In genomic region chr22:46090051-46090591, GRCh38 we compare ENCODE assay signal across 1 cellular context.
TF ChIP-seq lines count a peak whose summit lies in the region.

No MANE protein-coding gene starts in this region.

TF ChIP-seq in WTC11, 78 proteins besides CTCF, POLR2A, EP300 and RAD21 (continued from another document):
- TF ChIP-seq, protein P1, sequence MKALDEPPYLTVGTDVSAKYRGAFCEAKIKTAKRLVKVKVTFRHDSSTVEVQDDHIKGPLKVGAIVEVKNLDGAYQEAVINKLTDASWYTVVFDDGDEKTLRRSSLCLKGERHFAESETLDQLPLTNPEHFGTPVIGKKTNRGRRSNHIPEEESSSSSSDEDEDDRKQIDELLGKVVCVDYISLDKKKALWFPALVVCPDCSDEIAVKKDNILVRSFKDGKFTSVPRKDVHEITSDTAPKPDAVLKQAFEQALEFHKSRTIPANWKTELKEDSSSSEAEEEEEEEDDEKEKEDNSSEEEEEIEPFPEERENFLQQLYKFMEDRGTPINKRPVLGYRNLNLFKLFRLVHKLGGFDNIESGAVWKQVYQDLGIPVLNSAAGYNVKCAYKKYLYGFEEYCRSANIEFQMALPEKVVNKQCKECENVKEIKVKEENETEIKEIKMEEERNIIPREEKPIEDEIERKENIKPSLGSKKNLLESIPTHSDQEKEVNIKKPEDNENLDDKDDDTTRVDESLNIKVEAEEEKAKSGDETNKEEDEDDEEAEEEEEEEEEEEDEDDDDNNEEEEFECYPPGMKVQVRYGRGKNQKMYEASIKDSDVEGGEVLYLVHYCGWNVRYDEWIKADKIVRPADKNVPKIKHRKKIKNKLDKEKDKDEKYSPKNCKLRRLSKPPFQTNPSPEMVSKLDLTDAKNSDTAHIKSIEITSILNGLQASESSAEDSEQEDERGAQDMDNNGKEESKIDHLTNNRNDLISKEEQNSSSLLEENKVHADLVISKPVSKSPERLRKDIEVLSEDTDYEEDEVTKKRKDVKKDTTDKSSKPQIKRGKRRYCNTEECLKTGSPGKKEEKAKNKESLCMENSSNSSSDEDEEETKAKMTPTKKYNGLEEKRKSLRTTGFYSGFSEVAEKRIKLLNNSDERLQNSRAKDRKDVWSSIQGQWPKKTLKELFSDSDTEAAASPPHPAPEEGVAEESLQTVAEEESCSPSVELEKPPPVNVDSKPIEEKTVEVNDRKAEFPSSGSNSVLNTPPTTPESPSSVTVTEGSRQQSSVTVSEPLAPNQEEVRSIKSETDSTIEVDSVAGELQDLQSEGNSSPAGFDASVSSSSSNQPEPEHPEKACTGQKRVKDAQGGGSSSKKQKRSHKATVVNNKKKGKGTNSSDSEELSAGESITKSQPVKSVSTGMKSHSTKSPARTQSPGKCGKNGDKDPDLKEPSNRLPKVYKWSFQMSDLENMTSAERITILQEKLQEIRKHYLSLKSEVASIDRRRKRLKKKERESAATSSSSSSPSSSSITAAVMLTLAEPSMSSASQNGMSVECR (CRISPR knock-in tag; IDR thresholded peaks at IDR 0.05; ENCODE audit: borderline replicate concordance): no peak
- no peak for TF ChIP-seq ZSCAN18 (CRISPR knock-in tag; IDR thresholded peaks at IDR 0.05)
- TF ChIP-seq SMAD4 (CRISPR knock-in tag; IDR thresholded peaks at IDR 0.05): no peak
- no peak for TF ChIP-seq STAT6 (CRISPR knock-in tag; conservative IDR thresholded peaks at IDR 0.05; ENCODE audit: low read depth)
- TF ChIP-seq GABPB1 (CRISPR knock-in tag; IDR thresholded peaks at IDR 0.05): no peak
- TF ChIP-seq MXD4 (CRISPR knock-in tag; IDR thresholded peaks at IDR 0.05; ENCODE audit: borderline replicate concordance): no peak
